In genomic region chrX:47244676-47245075, GRCh38 we compare ENCODE assay signal across 19 cellular contexts. TPM values are rescaled to one million over a fixed set of nuclear protein-coding genes. Genes with fewer than 3 reads are reported as not detected.
DNase-seq lines count a peak whose midpoint lies in the region; ATAC-seq and TF ChIP-seq lines count a peak whose summit lies in the region.
"Had no signal": no experiment of that assay in that cellular context is flagged by ENCODE, and none has a peak within 500 bp of the region (broad histone marks: within the 10 kb centered on the region; RNA-seq: fewer than 3 reads in every experiment).

No MANE protein-coding gene starts in this region.

- H3K27ac Mint-ChIP-seq in chondrocyte (ENCODE audit: unreplicated experiment): peak overlapping the region; percentile 36
- H3K27ac Mint-ChIP-seq: CD4-positive, alpha-beta memory T cell; HFFc6 had no signal

- H3K9me3 Mint-ChIP-seq in chondrocyte (ENCODE audit: low read depth): no peaks in the 10 kb centered on the region
- H3K9me3 Mint-ChIP-seq: CD4-positive, alpha-beta memory T cell; HFFc6 had no signal

- no peaks in the 10 kb centered on the region for H3K9me3 ChIP-seq in cardiac muscle cell (ENCODE audit: low read depth)
- no peaks in the 10 kb centered on the region for H3K9me3 ChIP-seq in esophagus muscularis mucosa
- H3K9me3 ChIP-seq: BLaER1 had no signal

- TF ChIP-seq EP300 in esophagus muscularis mucosa (IDR thresholded peaks at IDR 0.05): no peak

- peaks cover 55% of the 10 kb centered on the region for H3K36me3 ChIP-seq in cardiac muscle cell
- peaks cover 0 to 75% (median 68%) of the 10 kb centered on the region in 4 donors for H3K36me3 ChIP-seq in esophagus muscularis mucosa

- no peaks in the 10 kb centered on the region for H3K4me1 Mint-ChIP-seq in chondrocyte (ENCODE audit: low read depth)
- H3K4me1 Mint-ChIP-seq: CD14-positive monocyte had no signal

- H3K4me3 Mint-ChIP-seq in chondrocyte (ENCODE audit: unreplicated experiment): no peak overlapping the region
- H3K4me3 Mint-ChIP-seq: CD14-positive monocyte; CD4-positive, alpha-beta memory T cell; HFFc6 had no signal

- ATAC-seq in left cardiac atrium: no peak
- no peak for ATAC-seq in GM21360 (IDR thresholded peaks at IDR 0.05; ENCODE audit: unreplicated experiment)
- ATAC-seq in GM19463 (IDR thresholded peaks at IDR 0.05; ENCODE audit: unreplicated experiment): no peak
- ATAC-seq: HCT116 had no signal

- no peaks in the 10 kb centered on the region for H3K4me1 ChIP-seq in cardiac muscle cell (ENCODE audit: low read depth)
- no peaks in the 10 kb centered on the region for H3K4me1 ChIP-seq in esophagus muscularis mucosa
- H3K4me1 ChIP-seq: BLaER1 had no signal

- H3K27ac ChIP-seq in cardiac muscle cell: peak overlapping the region; percentile 17
- H3K27ac ChIP-seq in esophagus muscularis mucosa (replicated peaks in 1 of 4): no peak overlapping the region
- H3K27ac ChIP-seq: BLaER1, HL-60 had no signal

- H3K27me3 Mint-ChIP-seq in chondrocyte (ENCODE audit: low read depth): no peaks in the 10 kb centered on the region
- H3K27me3 Mint-ChIP-seq: CD4-positive, alpha-beta memory T cell had no signal

- H3K27me3 ChIP-seq in cardiac muscle cell: no peaks in the 10 kb centered on the region
- no peaks in the 10 kb centered on the region for H3K27me3 ChIP-seq in esophagus muscularis mucosa

- TF ChIP-seq CTCF in cardiac muscle cell (IDR thresholded peaks at IDR 0.05; ENCODE audit: low read depth, low read length): no peak
- TF ChIP-seq CTCF in chondrocyte (IDR thresholded peaks at IDR 0.05): no peak
- TF ChIP-seq CTCF in esophagus muscularis mucosa (IDR thresholded peaks at IDR 0.05): no peak

- WGBS in esophagus muscularis mucosa: 85% methylated on average over 9 of the region's 16 CpGs

- DNase-seq in cardiac muscle cell (ENCODE audit: low read depth in 1 of 2, low spot score in 1 of 2): no peak
- no peak for DNase-seq in left cardiac atrium
- DNase-seq in chondrocyte (ENCODE audit: low spot score): no peak
- peak; percentile 67 for DNase-seq in mesenteric fat pad (ENCODE audit: low spot score)
- no peak for DNase-seq in esophagus muscularis mucosa (ENCODE audit: extremely low spot score)
- DNase-seq: 8988T; CD4-positive, alpha-beta memory T cell; DMS153; DMS79; GDM1; GOT3; H7; HFFc6 had no signal

- intact Hi-C loops in left cardiac atrium (cut with DNase I): no loop called here
- intact Hi-C loops in esophagus muscularis mucosa (cut with DNase I): no loop called here

- H3K4me3 ChIP-seq in cardiac muscle cell (no peak overlapping the region), esophagus muscularis mucosa (no peak overlapping the region)
- H3K4me3 ChIP-seq: BLaER1 had no signal

- no peak for TF ChIP-seq POLR2A in esophagus muscularis mucosa (IDR thresholded peaks at IDR 0.05; ENCODE audit: low read depth)

- H3K36me3 Mint-ChIP-seq in chondrocyte (ENCODE audit: low read depth): peaks cover 66% of the 10 kb centered on the region

RNA-seq across cellular contexts. Expression of gene USP11, which starts 11.9 kb away (rescaled TPM):
- total RNA-seq in cardiac muscle cell (120 and 130 TPM in 2 replicates), left cardiac atrium (10 to 100 TPM; 42.0 to 60.8 TPM), chondrocyte (151 to 189 TPM (median 157 TPM) in 3 replicates), mesenteric fat pad (42.2 TPM), esophagus muscularis mucosa (10 to 100 TPM; 23.3 to 44.1 (median 38.2) TPM)
- 312 and 337 TPM in 2 replicates for polyA plus RNA-seq in cardiac muscle cell

RNA-seq across cellular contexts. Expression of gene CDK16, which starts 26.2 kb away (rescaled TPM):
- 391 and 422 TPM in 2 replicates for total RNA-seq in cardiac muscle cell
- polyA plus RNA-seq in cardiac muscle cell: 481 and 575 TPM in 2 replicates
- 100 to 1,000 TPM; 109 to 132 TPM for total RNA-seq in left cardiac atrium
- 172 to 183 TPM (median 179 TPM) in 3 replicates for total RNA-seq in chondrocyte
- 80.6 TPM for total RNA-seq in mesenteric fat pad
- 10 to 100 TPM; 51.9 to 87.1 (median 65.4) TPM for total RNA-seq in esophagus muscularis mucosa

RNA-seq across cellular contexts. Expression of gene UBA1, which starts 51.0 kb away (rescaled TPM):
- 324 and 386 TPM in 2 replicates for total RNA-seq in cardiac muscle cell
- 280 and 319 TPM in 2 replicates for polyA plus RNA-seq in cardiac muscle cell
- 100 to 1,000 TPM; 101 to 132 TPM for total RNA-seq in left cardiac atrium
- total RNA-seq in chondrocyte: 299 to 312 TPM (median 311 TPM) in 3 replicates
- total RNA-seq in mesenteric fat pad: 189 TPM
- 100 to 1,000 TPM; 125 to 218 (median 147) TPM for total RNA-seq in esophagus muscularis mucosa
